10 cellular contexts compared by ENCODE assay signal in genomic region chr11:4593739-4594138, GRCh38. TPM values are rescaled to one million over a fixed set of nuclear protein-coding genes. Genes with fewer than 3 reads are reported as not detected.
"Had no signal": no experiment of that assay in that cellular context is flagged by ENCODE, and none has a peak within 500 bp of the region (broad histone marks: within the 10 kb centered on the region; RNA-seq: fewer than 3 reads in every experiment).

TSS of gene OR52I1 (plus strand) at chr11:4594039. CDS start at chr11:4594039, 0 bp downstream.

- H3K9me3 Mint-ChIP-seq: GM23338, HFFc6, IgD-negative memory B cell had no signal

- DNase-seq: HFFc6, KBM-7 had no signal

- H3K4me3 ChIP-seq: GM23338, HAP-1 had no signal

- H3K9me3 ChIP-seq: HAP-1 had no signal

- ATAC-seq: GM23338, HCT116, HepG2 had no signal

- FAIRE-seq: H1, HepG2 had no signal

- H3K4me1 ChIP-seq: HAP-1 had no signal

- H3K27ac ChIP-seq: HL-60 had no signal

- H3K27ac Mint-ChIP-seq: GM23338, HFFc6 had no signal

- H3K4me3 Mint-ChIP-seq: GM23338, HFFc6, IgD-negative memory B cell had no signal

- H3K4me1 Mint-ChIP-seq: GM23338, IgD-negative memory B cell had no signal

RNA-seq across cellular contexts. Expression of gene OR52I1, which starts in this region (rescaled TPM):
- total RNA-seq: GM23338, H1, HepG2, HFFc6, HT1080 had no signal
- polyA plus RNA-seq: GM23338, H1, HepG2, IgD-negative memory B cell had no signal
